Comparison of ENCODE assay signal across 21 cellular contexts in the genomic region with DNA sequence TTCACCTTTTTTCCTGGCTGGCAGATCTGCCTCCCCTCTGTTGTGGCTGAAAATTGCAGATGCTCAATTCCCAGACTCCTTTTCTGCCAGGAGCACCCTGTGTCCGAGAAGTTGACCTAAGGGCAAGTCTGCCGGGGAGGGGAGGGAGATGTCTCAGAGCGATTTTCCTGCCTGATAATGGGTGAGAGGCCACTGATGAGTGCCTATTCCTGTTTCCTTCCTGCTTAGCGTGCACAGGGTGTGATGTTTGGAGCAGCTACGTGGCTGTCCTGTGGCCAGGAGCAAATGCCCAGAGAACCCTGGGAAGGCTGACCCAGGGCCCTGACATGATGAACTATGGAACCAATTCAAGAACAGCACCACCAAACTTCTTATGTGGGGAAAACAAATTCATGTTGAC. TPM values are rescaled to one million over a fixed set of nuclear protein-coding genes. Genes with fewer than 3 reads are reported as not detected.
DNase-seq lines count a peak whose midpoint lies in the region; ATAC-seq and TF ChIP-seq lines count a peak whose summit lies in the region.
"Had no signal": no experiment of that assay in that cellular context is flagged by ENCODE, and none has a peak within 500 bp of the region (broad histone marks: within the 10 kb centered on the region; RNA-seq: fewer than 3 reads in every experiment).

No MANE protein-coding gene starts in this region.

- H3K9me3 Mint-ChIP-seq in activated T-cell treated with anti-CD3 and anti-CD28 coated beads, Interleukin-2, amount 50 U/mL, for 24 hours: no peaks in the 10 kb centered on the region
- H3K9me3 Mint-ChIP-seq: activated naive CD4-positive, alpha-beta T cell treated with anti-CD3 and anti-CD28 coated beads, Interleukin-2, amount 10 ng/mL, durations not matched to agents 7 days and 5 days; activated T-cell treated with anti-CD3 and anti-CD28 coated beads, Interleukin-2, amount 50 U/mL, for 4 hours; CD14-positive monocyte; HFFc6 had no signal

- DNase-seq in left cardiac atrium (no peak), left ventricle myocardium inferior (no peak), left lobe of liver (ENCODE audit: low spot score) (no peak), UCSD-AML1 (lab: John Stamatoyannopoulos, UW; ENCODE audit: unreplicated experiment) (no peak)
- DNase-seq in activated T-cell treated with anti-CD3 and anti-CD28 coated beads, Interleukin-2, amount 50 U/mL, for 24 hours: no peak
- DNase-seq: activated CD8-positive, alpha-beta T cell treated with anti-CD3 and anti-CD28 coated beads, Interleukin-2, amount 10 ng/mL, durations not matched to agents 7 days and 5 days; activated naive CD4-positive, alpha-beta T cell treated with anti-CD3 and anti-CD28 coated beads, Interleukin-2, amount 10 ng/mL, durations not matched to agents 7 days and 5 days; activated T-cell treated with anti-CD3 and anti-CD28 coated beads, Interleukin-2, amount 50 U/mL, for 4 hours; anterior cingulate cortex; HFFc6; left lung; NCI-H2227 treated with DMSO at 0.1 percent for 48 hours; Peyer's patch; uterus had no signal

- no peaks in the 10 kb centered on the region for H3K36me3 Mint-ChIP-seq in activated T-cell treated with anti-CD3 and anti-CD28 coated beads, Interleukin-2, amount 50 U/mL, for 24 hours (ENCODE audit: low read depth)
- H3K36me3 Mint-ChIP-seq: activated naive CD4-positive, alpha-beta T cell treated with anti-CD3 and anti-CD28 coated beads, Interleukin-2, amount 10 ng/mL, durations not matched to agents 7 days and 5 days; CD14-positive monocyte had no signal

- H3K4me3 Mint-ChIP-seq in activated T-cell treated with anti-CD3 and anti-CD28 coated beads, Interleukin-2, amount 50 U/mL, for 24 hours: no peak overlapping the region
- H3K4me3 Mint-ChIP-seq: activated CD8-positive, alpha-beta T cell treated with anti-CD3 and anti-CD28 coated beads, Interleukin-2, amount 10 ng/mL, durations not matched to agents 7 days and 5 days; activated naive CD4-positive, alpha-beta T cell treated with anti-CD3 and anti-CD28 coated beads, Interleukin-2, amount 10 ng/mL, durations not matched to agents 7 days and 5 days; activated T-cell treated with anti-CD3 and anti-CD28 coated beads, Interleukin-2, amount 50 U/mL, for 4 hours; CD14-positive monocyte; HFFc6 had no signal

- no peaks in the 10 kb centered on the region for H3K9me3 ChIP-seq in left ventricle myocardium inferior (replicated peaks)
- H3K9me3 ChIP-seq: left lung, neutrophil, Peyer's patch, uterus had no signal

- no peaks in the 10 kb centered on the region for H3K36me3 ChIP-seq in left ventricle myocardium inferior
- H3K36me3 ChIP-seq: left lung, neutrophil, Peyer's patch, uterus had no signal

- peaks cover 24% of the 10 kb centered on the region for H3K27me3 Mint-ChIP-seq in activated T-cell treated with anti-CD3 and anti-CD28 coated beads, Interleukin-2, amount 50 U/mL, for 24 hours

- no peak for TF ChIP-seq CTCF in left ventricle myocardium inferior (IDR thresholded peaks at IDR 0.05; ENCODE audit: borderline replicate concordance)

- ATAC-seq in left cardiac atrium: peak; percentile 47 to 50
- ATAC-seq in SK-N-SH treated with all-trans-retinoic acid at 6 μM for 48 hours: peak; percentile 28; the same call in 1 of the 3 replicates
- ATAC-seq in left lobe of liver: peak; percentile 44
- no peak for ATAC-seq in HG03196 (IDR thresholded peaks at IDR 0.05; ENCODE audit: unreplicated experiment)
- no peak for ATAC-seq in HG02798 (IDR thresholded peaks at IDR 0.05; ENCODE audit: poor library complexity, unreplicated experiment)
- ATAC-seq: activated CD4-positive, CD25-positive, alpha-beta regulatory T cell treated with anti-CD3 and anti-CD28 coated beads, Interleukin-2, amount 50 U/mL, for 24 hours; activated CD8-positive, alpha-beta T cell treated with anti-CD3 and anti-CD28 coated beads, Interleukin-2, amount 10 ng/mL, durations not matched to agents 7 days and 5 days; activated T-cell treated with anti-CD3 and anti-CD28 coated beads, Interleukin-2, amount 50 U/mL, for 4 hours; left lung had no signal

- no peaks in the 10 kb centered on the region for H3K27me3 ChIP-seq in left ventricle myocardium inferior (ENCODE audit: low read depth)
- H3K27me3 ChIP-seq: left lung, Peyer's patch, uterus had no signal

- H3K4me1 ChIP-seq in left ventricle myocardium inferior: peaks cover 6% of the 10 kb centered on the region
- H3K4me1 ChIP-seq: Peyer's patch, uterus had no signal

- no peak overlapping the region for H3K4me3 ChIP-seq in left ventricle myocardium inferior
- H3K4me3 ChIP-seq: left lung, Peyer's patch, uterus had no signal

- intact Hi-C loops in left cardiac atrium (cut with DNase I): no loop called here
- intact Hi-C loops in left ventricle myocardium inferior (cut with micrococcal nuclease): no loop called here

- no peak overlapping the region for H3K27ac Mint-ChIP-seq in activated T-cell treated with anti-CD3 and anti-CD28 coated beads, Interleukin-2, amount 50 U/mL, for 24 hours
- H3K27ac Mint-ChIP-seq: activated CD8-positive, alpha-beta T cell treated with anti-CD3 and anti-CD28 coated beads, Interleukin-2, amount 10 ng/mL, durations not matched to agents 7 days and 5 days; activated naive CD4-positive, alpha-beta T cell treated with anti-CD3 and anti-CD28 coated beads, Interleukin-2, amount 10 ng/mL, durations not matched to agents 7 days and 5 days; CD14-positive monocyte; HFFc6 had no signal

- no peaks in the 10 kb centered on the region for H3K4me1 Mint-ChIP-seq in activated T-cell treated with anti-CD3 and anti-CD28 coated beads, Interleukin-2, amount 50 U/mL, for 24 hours (ENCODE audit: low read depth)
- H3K4me1 Mint-ChIP-seq: activated naive CD4-positive, alpha-beta T cell treated with anti-CD3 and anti-CD28 coated beads, Interleukin-2, amount 10 ng/mL, durations not matched to agents 7 days and 5 days had no signal

- H3K27ac ChIP-seq in left ventricle myocardium inferior (replicated peaks): no peak overlapping the region
- H3K27ac ChIP-seq: HL-60, left lung, neutrophil, Peyer's patch, uterus had no signal

TF ChIP-seq in SK-N-SH treated with all-trans-retinoic acid at 6 μM for 48 hours, 23 proteins besides CTCF, POLR2A, EP300 and RAD21 (continues in another document):
- TF ChIP-seq SNAI2 (CRISPR knock-in tag; IDR thresholded peaks at IDR 0.05) (no peak), RARB (CRISPR knock-in tag; IDR thresholded peaks at IDR 0.05) (no peak), ZFP3 (CRISPR knock-in tag; IDR thresholded peaks at IDR 0.05) (no peak), CREB5 (CRISPR knock-in tag; IDR thresholded peaks at IDR 0.05; ENCODE audit: low read depth) (no peak), ARNTL (CRISPR knock-in tag; IDR thresholded peaks at IDR 0.05; ENCODE audit: borderline replicate concordance, low read depth) (no peak), ZC3H10 (CRISPR knock-in tag; IDR thresholded peaks at IDR 0.05) (no peak), CSRNP3 (CRISPR knock-in tag; IDR thresholded peaks at IDR 0.05) (no peak), ZNF8 (CRISPR knock-in tag; IDR thresholded peaks at IDR 0.05) (no peak), PPARA (CRISPR knock-in tag; IDR thresholded peaks at IDR 0.05; ENCODE audit: borderline replicate concordance) (no peak), TOX (CRISPR knock-in tag; IDR thresholded peaks at IDR 0.05; ENCODE audit: borderline replicate concordance) (no peak)
- TF ChIP-seq, protein P1, sequence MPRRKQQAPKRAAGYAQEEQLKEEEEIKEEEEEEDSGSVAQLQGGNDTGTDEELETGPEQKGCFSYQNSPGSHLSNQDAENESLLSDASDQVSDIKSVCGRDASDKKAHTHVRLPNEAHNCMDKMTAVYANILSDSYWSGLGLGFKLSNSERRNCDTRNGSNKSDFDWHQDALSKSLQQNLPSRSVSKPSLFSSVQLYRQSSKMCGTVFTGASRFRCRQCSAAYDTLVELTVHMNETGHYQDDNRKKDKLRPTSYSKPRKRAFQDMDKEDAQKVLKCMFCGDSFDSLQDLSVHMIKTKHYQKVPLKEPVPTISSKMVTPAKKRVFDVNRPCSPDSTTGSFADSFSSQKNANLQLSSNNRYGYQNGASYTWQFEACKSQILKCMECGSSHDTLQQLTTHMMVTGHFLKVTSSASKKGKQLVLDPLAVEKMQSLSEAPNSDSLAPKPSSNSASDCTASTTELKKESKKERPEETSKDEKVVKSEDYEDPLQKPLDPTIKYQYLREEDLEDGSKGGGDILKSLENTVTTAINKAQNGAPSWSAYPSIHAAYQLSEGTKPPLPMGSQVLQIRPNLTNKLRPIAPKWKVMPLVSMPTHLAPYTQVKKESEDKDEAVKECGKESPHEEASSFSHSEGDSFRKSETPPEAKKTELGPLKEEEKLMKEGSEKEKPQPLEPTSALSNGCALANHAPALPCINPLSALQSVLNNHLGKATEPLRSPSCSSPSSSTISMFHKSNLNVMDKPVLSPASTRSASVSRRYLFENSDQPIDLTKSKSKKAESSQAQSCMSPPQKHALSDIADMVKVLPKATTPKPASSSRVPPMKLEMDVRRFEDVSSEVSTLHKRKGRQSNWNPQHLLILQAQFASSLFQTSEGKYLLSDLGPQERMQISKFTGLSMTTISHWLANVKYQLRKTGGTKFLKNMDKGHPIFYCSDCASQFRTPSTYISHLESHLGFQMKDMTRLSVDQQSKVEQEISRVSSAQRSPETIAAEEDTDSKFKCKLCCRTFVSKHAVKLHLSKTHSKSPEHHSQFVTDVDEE (CRISPR knock-in tag; IDR thresholded peaks at IDR 0.05): no peak

RNA-seq across cellular contexts. Expression of gene SOX4, which starts 22.5 kb away (rescaled TPM):
- 1 to 10 TPM; 5.7 to 7.7 TPM for total RNA-seq in left cardiac atrium
- total RNA-seq in left ventricle myocardium inferior: 3.8 TPM
- 1.7 TPM for total RNA-seq in left lobe of liver

Comparison
In these comparisons a context has a peak if more than half of its experiments do, and no peak if none do; other contexts are left out.
1. ATAC-seq: peak in left cardiac atrium (2 of 2), SK-N-SH treated with all-trans-retinoic acid at 6 μM for 48 hours (single experiment) and left lobe of liver (single experiment); none in HG03196 (single experiment) and HG02798 (single experiment).